Comparison of ENCODE assay signal across 10 cellular contexts in genomic region chr6:157879873-157880254, GRCh38. TPM values are rescaled to one million over a fixed set of nuclear protein-coding genes. Genes with fewer than 3 reads are reported as not detected.
DNase-seq lines count a peak whose midpoint lies in the region; ATAC-seq and TF ChIP-seq lines count a peak whose summit lies in the region.
"Had no signal": no experiment of that assay in that cellular context is flagged by ENCODE, and none has a peak within 500 bp of the region (broad histone marks: within the 10 kb centered on the region; RNA-seq: fewer than 3 reads in every experiment).

No MANE protein-coding gene starts in this region.

- 79 to 92% methylated on average over 2 of the region's 2 CpGs for WGBS in testis, 2 donors

- peak overlapping the region in 5 of 10 donors; percentile 4 to 68 (median 19) for H3K4me3 Mint-ChIP-seq in naive thymus-derived CD4-positive, alpha-beta T cell

- H3K9me3 Mint-ChIP-seq in naive thymus-derived CD4-positive, alpha-beta T cell: peaks cover 0 to 2% (median 0%) of the 10 kb centered on the region in 11 donors

- H3K4me1 Mint-ChIP-seq in naive thymus-derived CD4-positive, alpha-beta T cell: peaks cover 16 to 88% (median 84%) of the 10 kb centered on the region in 7 donors

- POLR2A ChIA-PET in naive thymus-derived CD4-positive, alpha-beta T cell (lab: Charles Lee): interaction anchor here (1.5 kb wide), 1 partner anchor 117 kb away, joined by 5 read pairs; no protein-coding TSS in a partner anchor

- H3K36me3 ChIP-seq in naive thymus-derived CD4-positive, alpha-beta T cell (ENCODE audit: control insufficient read depth in 2 of 3, insufficient read depth in 3 of 3, low read length in 3 of 3): peaks cover 0 to 9% (median 0%) of the 10 kb centered on the region in 3 experiments
- H3K36me3 ChIP-seq in testis (ENCODE audit: low read depth, missing control alignments): no peaks in the 10 kb centered on the region

- in situ Hi-C loops in GM13976 (cut with MboI; ENCODE audit: low sequenced_read_pairs, unreplicated experiment): loop anchor here (5.0 kb wide), 1 partner anchor 123 kb away; no protein-coding TSS in a partner anchor

- no peak for TF ChIP-seq POLR2A in testis (IDR thresholded peaks at IDR 0.05)

- H3K27me3 ChIP-seq in naive thymus-derived CD4-positive, alpha-beta T cell (ENCODE audit: control insufficient read depth in 2 of 2, insufficient read depth in 2 of 2, low read length in 2 of 2): no peaks in the 10 kb centered on the region
- H3K27me3 ChIP-seq in testis: no peaks in the 10 kb centered on the region
- H3K27me3 ChIP-seq: stomach had no signal

- CTCF ChIA-PET in naive thymus-derived CD4-positive, alpha-beta T cell (lab: Charles Lee): interaction anchor here (1.3 to 1.5 kb wide), 2 partner anchors 17 to 116 kb away, joined by 4 to 5 read pairs; no protein-coding TSS in a partner anchor

- no peak for TF ChIP-seq CTCF in GM13976 (IDR thresholded peaks at IDR 0.05; ENCODE audit: borderline replicate concordance, control extremely low read depth, extremely low read depth, insufficient read depth, missing control alignments)
- no peak for TF ChIP-seq CTCF in testis (IDR thresholded peaks at IDR 0.05)

- no peaks in the 10 kb centered on the region for H3K9me3 ChIP-seq in naive thymus-derived CD4-positive, alpha-beta T cell (ENCODE audit: control insufficient read depth in 2 of 3, low read length in 3 of 3)
- H3K9me3 ChIP-seq in testis: no peaks in the 10 kb centered on the region
- H3K9me3 ChIP-seq: stomach had no signal

- H3K27ac ChIP-seq in naive thymus-derived CD4-positive, alpha-beta T cell (ENCODE audit: low read depth, low read length): no peak overlapping the region
- no peak overlapping the region for H3K27ac ChIP-seq in testis

- ATAC-seq in GM19043 (IDR thresholded peaks at IDR 0.05; ENCODE audit: low read depth, unreplicated experiment) (peak; percentile 33), HG02571 (IDR thresholded peaks at IDR 0.05; ENCODE audit: unreplicated experiment) (peak; percentile 47)
- no peak for ATAC-seq in naive thymus-derived CD4-positive, alpha-beta T cell

- intact Hi-C loops in naive thymus-derived CD4-positive, alpha-beta T cell (cut with micrococcal nuclease): loop anchor here (2.0 to 10.0 kb wide), 2 partner anchors 19 to 775 kb away; partner anchors contain the start of gene SYTL3 (in 1 of the 2)
- intact Hi-C loops in testis (cut with DNase I; ENCODE audit: low total_unique reads): no loop called here

- peak; percentile 67 for DNase-seq in NCI-H2029 (lab: John Stamatoyannopoulos, UW)
- DNase-seq in naive thymus-derived CD4-positive, alpha-beta T cell: no peak
- no peak for DNase-seq in NCI-H187 treated with DMSO at 0.1 percent for 48 hours (lab: John Stamatoyannopoulos, UW)
- no peak for DNase-seq in GM13976 (ENCODE audit: low spot score)
- DNase-seq in stimulated activated CD4-positive, alpha-beta T cell treated with anti-CD3 and anti-CD28 coated beads, Interleukin-15, amount 100 ng/mL, for 24 hours: no peak
- DNase-seq in testis: no peak
- DNase-seq: NCI-H774, stomach had no signal

- no peak overlapping the region for H3K4me3 ChIP-seq in naive thymus-derived CD4-positive, alpha-beta T cell (ENCODE audit: low read length)
- H3K4me3 ChIP-seq in testis: no peak overlapping the region
- H3K4me3 ChIP-seq: stomach had no signal

- H3K27ac Mint-ChIP-seq in naive thymus-derived CD4-positive, alpha-beta T cell: peak overlapping the region in 8 of 9 donors; percentile 2 to 99 (median 70)

- peaks cover 0 to 46% of the 10 kb centered on the region in 2 donors for H3K4me1 ChIP-seq in naive thymus-derived CD4-positive, alpha-beta T cell (ENCODE audit: control insufficient read depth in 2 of 2, insufficient read depth in 2 of 2, low read length in 2 of 2)
- no peaks in the 10 kb centered on the region for H3K4me1 ChIP-seq in testis

- no peaks in the 10 kb centered on the region for H3K27me3 Mint-ChIP-seq in naive thymus-derived CD4-positive, alpha-beta T cell

- H3K36me3 Mint-ChIP-seq in naive thymus-derived CD4-positive, alpha-beta T cell: peaks cover 6 to 53% (median 46%) of the 10 kb centered on the region in 5 donors

RNA-seq across cellular contexts. Expression of gene SNX9, which starts 56.8 kb away (rescaled TPM):
- 10 to 100 TPM; 13.4 to 39.2 (median 36.4) TPM for total RNA-seq in naive thymus-derived CD4-positive, alpha-beta T cell
- polyA plus RNA-seq in naive thymus-derived CD4-positive, alpha-beta T cell: 10 to 100 TPM; 23.8 to 51.5 TPM
- total RNA-seq in testis: 10 to 100 TPM; 26.0 to 30.1 TPM
- polyA plus RNA-seq in testis (ENCODE audit: insufficient read depth, low read depth, low replicate concordance): 32.6 TPM
